In the genomic region with DNA sequence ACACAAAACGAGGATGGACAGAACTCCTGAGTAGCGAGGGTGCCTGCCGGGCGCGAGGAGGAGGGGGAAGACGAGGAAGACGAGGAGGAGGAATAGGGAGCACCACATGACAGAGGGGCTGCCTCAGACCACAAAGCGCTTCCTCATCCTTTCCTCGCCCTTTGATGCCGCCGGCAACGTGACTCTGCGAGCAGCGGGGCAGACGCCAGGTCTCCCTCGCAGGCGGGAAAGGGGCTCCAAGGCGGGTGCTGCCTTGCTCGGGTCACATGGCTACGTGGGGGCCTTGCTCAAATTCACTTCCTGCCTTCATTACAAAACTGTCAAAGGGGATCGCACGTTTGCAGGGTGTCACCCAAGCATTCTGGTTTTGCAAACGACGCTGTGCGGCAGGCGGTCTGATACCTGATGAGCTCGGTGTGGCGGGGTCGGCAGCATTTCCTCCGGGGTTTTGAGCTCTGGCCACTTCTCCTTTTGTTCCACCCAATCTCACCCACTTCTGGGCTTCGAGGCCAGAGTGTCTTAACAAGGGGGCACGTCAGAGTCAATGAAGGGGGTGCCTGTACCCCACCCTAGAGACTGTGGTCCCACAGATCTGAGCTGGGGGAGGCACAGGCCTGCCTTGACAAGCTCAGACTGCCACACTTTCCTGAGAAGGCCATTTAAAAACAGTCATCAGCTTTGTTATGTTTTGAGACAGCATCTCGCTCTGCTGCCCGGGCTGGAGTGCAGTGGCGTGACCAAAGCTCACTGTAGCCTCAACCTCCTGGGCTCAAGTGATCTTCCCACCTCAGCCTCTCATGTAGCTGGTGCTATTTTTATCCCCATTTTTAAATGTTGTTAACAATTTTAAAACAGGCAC, we compare ENCODE assay signal across 9 cellular contexts. TPM values are rescaled to one million over a fixed set of nuclear protein-coding genes. Genes with fewer than 3 reads are reported as not detected.
DNase-seq lines count a peak whose midpoint lies in the region; ATAC-seq, FAIRE-seq and TF ChIP-seq lines count a peak whose summit lies in the region.
"Had no signal": no experiment of that assay in that cellular context is flagged by ENCODE, and none has a peak within 500 bp of the region (broad histone marks: within the 10 kb centered on the region; RNA-seq: fewer than 3 reads in every experiment).

No MANE protein-coding gene starts in this region.

- TF ChIP-seq CTCF in DND-41 (IDR thresholded peaks at IDR 0.05; ENCODE audit: borderline replicate concordance, extremely low read depth, low read length, poor library complexity, severe bottlenecking) (no peak), stomach (IDR thresholded peaks at IDR 0.05) (no peak), gastrocnemius medialis (IDR thresholded peaks at IDR 0.05 in 4 of 5, conservative IDR thresholded peaks at IDR 0.05 in 1 of 5) (no peak), pancreas (IDR thresholded peaks at IDR 0.05) (no peak)

- ATAC-seq in DND-41 (ENCODE audit: insufficient read depth, low read depth) = peak; percentile 67
- peak; percentile 57 for ATAC-seq in HG02798 (IDR thresholded peaks at IDR 0.05; ENCODE audit: poor library complexity, unreplicated experiment)
- ATAC-seq in gastrocnemius medialis = no peak
- no peak for ATAC-seq in pancreas

- no peak overlapping the region for H2AFZ ChIP-seq in DND-41 (ENCODE audit: low read depth, low read length)

- H3K9me3 ChIP-seq in DND-41 (ENCODE audit: insufficient read depth, low read length, severe bottlenecking) (no peaks in the 10 kb centered on the region), stomach (no peaks in the 10 kb centered on the region), gastrocnemius medialis (no peaks in the 10 kb centered on the region), pancreas (no peaks in the 10 kb centered on the region), HAP-1 (no peaks in the 10 kb centered on the region)

- H3K4me2 ChIP-seq in DND-41 (ENCODE audit: insufficient read depth, low read length) = peak overlapping the region; percentile 23

- H3K36me3 ChIP-seq in DND-41 (ENCODE audit: insufficient read depth, low read length) = peaks cover 79% of the 10 kb centered on the region
- H3K36me3 ChIP-seq in stomach = peaks cover 51 to 100% (median 95%) of the 10 kb centered on the region in 4 donors
- H3K36me3 ChIP-seq in gastrocnemius medialis = peaks cover 0 to 48% of the 10 kb centered on the region in 2 donors
- peaks cover 0 to 21% (median 4%) of the 10 kb centered on the region in 3 donors for H3K36me3 ChIP-seq in pancreas
- peaks cover 63% of the 10 kb centered on the region for H3K36me3 ChIP-seq in HAP-1 (replicated peaks)

- H4K20me1 ChIP-seq in DND-41 (ENCODE audit: insufficient read depth, low read length) = peaks cover 18% of the 10 kb centered on the region; the same call in 1 of the 2 replicates

- no peak for FAIRE-seq in pancreas (lab: Jason Lieb, UNC)

- H3K4me1 ChIP-seq in DND-41 (ENCODE audit: insufficient read depth, low read length) = peaks cover 63% of the 10 kb centered on the region
- no peaks in the 10 kb centered on the region for H3K4me1 ChIP-seq in stomach
- no peaks in the 10 kb centered on the region for H3K4me1 ChIP-seq in gastrocnemius medialis
- no peaks in the 10 kb centered on the region for H3K4me1 ChIP-seq in pancreas
- H3K4me1 ChIP-seq in HAP-1 = no peaks in the 10 kb centered on the region

- in situ Hi-C loops in gastrocnemius medialis (cut with MboI; ENCODE audit: low sequenced_read_pairs in 4 of 4) = no loop called here
- in situ Hi-C loops in HAP-1 (cut with MboI; ENCODE audit: low sequenced_read_pairs) = no loop called here

- H3K4me3 ChIP-seq in DND-41 (ENCODE audit: low read depth in 1 of 2, low read length in 2 of 2) (no peak overlapping the region), stomach (no peak overlapping the region), gastrocnemius medialis (no peak overlapping the region), pancreas (no peak overlapping the region), HAP-1 (no peak overlapping the region)
- H3K4me3 ChIP-seq: lung had no signal

- intact Hi-C loops in stomach (cut with DNase I; ENCODE audit: low total_unique reads) = no loop called here
- intact Hi-C loops in gastrocnemius medialis (cut with DNase I; ENCODE audit: low total_unique reads) = no loop called here
- intact Hi-C loops in pancreas (cut with DNase I) = no loop called here

- 77 to 86% (median 81%) methylated on average over 35 of the region's 35 CpGs for WGBS in stomach, 5 donors
- WGBS in pancreas, 2 donors = 90 to 92% methylated on average over 35 of the region's 35 CpGs

- peaks cover 32% of the 10 kb centered on the region for H3K79me2 ChIP-seq in DND-41 (ENCODE audit: insufficient read depth, low read length)

- DNase-seq in DND-41 (peak; percentile 93), T-helper 22 cell (ENCODE audit: low read depth) (peak; percentile 68), stomach (peak; percentile 27), gastrocnemius medialis (no peak), pancreas (no peak), HAP-1 (ENCODE audit: low spot score in 2 of 2) (no peak)
- DNase-seq in effector CD8-positive, alpha-beta T cell (lab: John Stamatoyannopoulos, UW) = peak; percentile 63

- no peaks in the 10 kb centered on the region for H3K27me3 ChIP-seq in DND-41 (ENCODE audit: insufficient read depth, low read length, poor library complexity)
- no peaks in the 10 kb centered on the region for H3K27me3 ChIP-seq in stomach
- H3K27me3 ChIP-seq in gastrocnemius medialis = no peaks in the 10 kb centered on the region
- no peaks in the 10 kb centered on the region for H3K27me3 ChIP-seq in pancreas
- H3K27me3 ChIP-seq in HAP-1 (ENCODE audit: low read depth) = no peaks in the 10 kb centered on the region

- H3K9ac ChIP-seq in DND-41 (ENCODE audit: low read depth, low read length) = peak overlapping the region; percentile 39

- TF ChIP-seq POLR2A in stomach (IDR thresholded peaks at IDR 0.05) = no peak
- no peak for TF ChIP-seq POLR2A in gastrocnemius medialis (IDR thresholded peaks at IDR 0.05)

- H3K27ac ChIP-seq in DND-41 (ENCODE audit: low read length) (peak overlapping the region; percentile 81), stomach (peak overlapping the region in 4 of 5 donors; percentile 7 to 38 (median 28)), gastrocnemius medialis (no peak overlapping the region), pancreas (no peak overlapping the region)

- TF ChIP-seq EP300 in stomach (IDR thresholded peaks at IDR 0.05) = no peak

RNA-seq across cellular contexts. Expression of a gene that starts 14.9 kb away (rescaled TPM):
- total RNA-seq in stomach = 100 to 1,000 TPM in 1 of 5 donors, 10 to 100 TPM in 4; 53.4 to 447 (median 84.3) TPM
- polyA plus RNA-seq in stomach = 100 to 1,000 TPM; 137 to 162 (median 147) TPM
- total RNA-seq in gastrocnemius medialis = 100 to 1,000 TPM; 101 to 207 (median 138) TPM
- 10 to 100 TPM; 52.4 to 78.1 (median 70.0) TPM for total RNA-seq in pancreas
- 100 to 1,000 TPM; 107 to 183 TPM for polyA plus RNA-seq in pancreas

RNA-seq across cellular contexts. Expression of a gene that starts 42.3 kb away (rescaled TPM):
- total RNA-seq in stomach = 100 to 1,000 TPM in 2 of 5 donors, 10 to 100 TPM in 3; 11.2 to 274 (median 66.8) TPM
- polyA plus RNA-seq in stomach = 10 to 100 TPM in 2 of 3 donors, 1 to 10 TPM in 1; 8.0 to 14.4 (median 12.0) TPM
- total RNA-seq in gastrocnemius medialis = 100 to 1,000 TPM in 2 of 4 donors, 10 to 100 TPM in 2; 50.0 to 104 (median 91.9) TPM
- 10 to 100 TPM; 10.9 to 25.0 (median 15.6) TPM for total RNA-seq in pancreas
- polyA plus RNA-seq in pancreas = 1 to 10 TPM; 6.1 to 9.3 TPM

RNA-seq across cellular contexts. Expression of a gene that starts 44.4 kb away (rescaled TPM):
- 1 to 10 TPM in 2 of 5 donors, not detected in 3; 1.1 to 7.0 TPM for total RNA-seq in stomach
- under 1 TPM; 0.03 to 0.61 (median 0.12) TPM for polyA plus RNA-seq in stomach
- 1 to 10 TPM in 1 of 4 donors, under 1 TPM in 1, not detected in 2; 0.10 to 1.0 TPM for total RNA-seq in gastrocnemius medialis
- total RNA-seq in pancreas = under 1 TPM in 1 of 6 donors, not detected in 5; 0.67 TPM
- under 1 TPM in 1 of 2 donors, not detected in 1; 0.27 TPM for polyA plus RNA-seq in pancreas
- total RNA-seq: lung had no signal

Comparison
In these comparisons a context has a peak if more than half of its experiments do, and no peak if none do; other contexts are left out.
1. ATAC-seq: peak in DND-41 (single experiment) and HG02798 (single experiment); none in gastrocnemius medialis (0 of 2) and pancreas (0 of 4).
2. DNase-seq: peak in DND-41 (single experiment), T-helper 22 cell (single experiment), effector CD8-positive, alpha-beta T cell (single experiment) and stomach (single experiment); none in gastrocnemius medialis (0 of 2), pancreas (0 of 6) and HAP-1 (0 of 2).
3. H3K27ac ChIP-seq: peak in DND-41 (single experiment) and stomach (4 of 5); none in gastrocnemius medialis (0 of 4) and pancreas (0 of 4).